Comparison of ENCODE assay signal across 8 cellular contexts in the genomic region with DNA sequence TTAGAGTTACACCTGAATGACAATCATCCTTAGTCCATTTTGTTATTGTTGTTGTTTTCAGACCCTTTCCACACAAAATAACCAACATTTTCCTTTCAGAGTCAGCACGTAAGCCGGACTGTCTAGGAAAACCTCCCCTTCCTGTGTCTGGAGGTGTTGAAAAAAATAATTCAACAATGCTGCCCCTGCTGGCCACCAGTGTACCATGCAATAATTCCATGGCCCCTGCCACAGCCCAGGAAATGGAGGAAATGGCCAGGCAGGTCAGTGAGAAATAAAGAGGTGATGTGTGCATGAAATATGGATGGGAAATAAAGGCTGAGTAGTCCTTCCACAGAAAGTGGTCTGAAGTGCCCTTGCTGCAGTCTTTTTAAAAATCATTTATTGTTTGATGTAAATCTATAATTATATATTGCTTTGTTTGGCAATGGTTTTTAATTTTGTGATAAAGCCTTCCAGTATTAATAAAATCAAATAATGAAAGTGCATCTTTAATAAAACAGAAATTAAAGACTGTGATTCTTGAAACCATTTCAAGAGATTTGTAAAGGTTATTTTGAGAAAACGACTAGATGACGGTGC.
DNase-seq lines count a peak whose midpoint lies in the region; TF ChIP-seq lines count a peak whose summit lies in the region.

No MANE protein-coding gene starts in this region.

- no peak for TF ChIP-seq POLR2A in uterus (IDR thresholded peaks at IDR 0.05)

- dilution Hi-C loops in mammary epithelial cell (cut with HindIII; ENCODE audit: low sequenced_read_pairs): no loop called here

- CTCF ChIA-PET in mammary epithelial cell (lab: Charles Lee; ENCODE audit: low non-redundant PET): no interaction called here

- no peaks in the 10 kb centered on the region for H3K79me2 ChIP-seq in mammary epithelial cell (ENCODE audit: insufficient read depth, low read length)

- no peak overlapping the region for H3K4me3 ChIP-seq in HL-60 (replicated peaks; ENCODE audit: insufficient read depth, low read length)
- H3K4me3 ChIP-seq in mammary epithelial cell (replicated peaks in 1 of 3; ENCODE audit: insufficient read depth in 1 of 3, low read depth in 2 of 3, low read length in 3 of 3): no peak overlapping the region
- H3K4me3 ChIP-seq in retinal pigment epithelial cell (ENCODE audit: low read length): no peak overlapping the region
- no peak overlapping the region for H3K4me3 ChIP-seq in uterus

- H3K27ac ChIP-seq in HL-60 (replicated peaks) (no peak overlapping the region), mammary epithelial cell (ENCODE audit: insufficient read depth, low read depth, low read length) (no peak overlapping the region), uterus (no peak overlapping the region)

- H2AFZ ChIP-seq in mammary epithelial cell (ENCODE audit: low read depth, low read length): no peak overlapping the region

- no TSS peak for BruUV-seq in mammary epithelial cell (replicated peaks; lab: Mats Ljungman, UMichigan)

- TF ChIP-seq CTCF in GM13976 (IDR thresholded peaks at IDR 0.05; ENCODE audit: borderline replicate concordance, control extremely low read depth, extremely low read depth, insufficient read depth, missing control alignments) (no peak), HL-60 (IDR thresholded peaks at IDR 0.05; ENCODE audit: insufficient read depth, low read length) (peak; percentile 41), mammary epithelial cell (conservative IDR thresholded peaks at IDR 0.05 in 1 of 2, IDR thresholded peaks at IDR 0.05 in 1 of 2; ENCODE audit: extremely low read depth in 1 of 2, insufficient read depth in 1 of 2, low read depth in 1 of 2, low read length in 2 of 2) (peak; percentile 48 to 61), retinal pigment epithelial cell (conservative IDR thresholded peaks at IDR 0.05; ENCODE audit: low read depth, low read length) (peak; percentile 53), uterus (IDR thresholded peaks at IDR 0.05) (peak in 2 of 4 experiments; percentile 21 to 37)

- intact Hi-C loops in mammary epithelial cell (cut with micrococcal nuclease) (loop anchor here (1.0 to 5.0 kb wide), 2 partner anchors 119 to 408 kb away; no protein-coding TSS in a partner anchor), uterus (cut with DNase I; ENCODE audit: low total_unique reads) (no loop called here)

- H3K36me3 ChIP-seq in mammary epithelial cell (ENCODE audit: insufficient read depth, low read length) (no peaks in the 10 kb centered on the region), uterus (no peaks in the 10 kb centered on the region)

- WGBS in mammary epithelial cell (ENCODE audit: low coverage, missing lambda C conversion rate): 97% methylated on average over 4 of the region's 4 CpGs

- H3K27me3 ChIP-seq in HL-60 (ENCODE audit: insufficient read depth, poor library complexity, severe bottlenecking): no peaks in the 10 kb centered on the region
- H3K27me3 ChIP-seq in mammary epithelial cell (ENCODE audit: insufficient read depth, low read length): no peaks in the 10 kb centered on the region
- H3K27me3 ChIP-seq in uterus: no peaks in the 10 kb centered on the region

- H3K9me3 ChIP-seq in mammary epithelial cell (replicated peaks; ENCODE audit: insufficient read depth, low read length): no peaks in the 10 kb centered on the region
- no peaks in the 10 kb centered on the region for H3K9me3 ChIP-seq in uterus

- in situ Hi-C loops in GM13976 (cut with MboI; ENCODE audit: low sequenced_read_pairs, unreplicated experiment): no loop called here
- in situ Hi-C loops in mammary epithelial cell (cut with MboI; ENCODE audit: low sequenced_read_pairs in 2 of 2): no loop called here

- no peaks in the 10 kb centered on the region for H4K20me1 ChIP-seq in mammary epithelial cell (ENCODE audit: insufficient read depth, low read length)

- H3K4me1 ChIP-seq in mammary epithelial cell (ENCODE audit: insufficient read depth, low read length): peaks cover 34% of the 10 kb centered on the region
- no peaks in the 10 kb centered on the region for H3K4me1 ChIP-seq in uterus

- no peak overlapping the region for H3K4me2 ChIP-seq in mammary epithelial cell (ENCODE audit: insufficient read depth, low read depth, low read length)

- DNase-seq in A172 (ENCODE audit: low spot score): peak; percentile 61
- peak; percentile 2 for DNase-seq in GM13976 (ENCODE audit: low spot score)
- DNase-seq in HL-60 (ENCODE audit: low read depth in 1 of 2, low spot score in 1 of 2): peak in 1 of 2 experiments; percentile 15
- DNase-seq in mammary epithelial cell: no peak
- DNase-seq in retinal pigment epithelial cell (ENCODE audit: low read depth): no peak
- no peak for DNase-seq in NCI-H524 treated with DMSO at 0.1 percent for 48 hours (lab: John Stamatoyannopoulos, UW)
- DNase-seq in uterus: no peak
- DNase-seq in central memory CD4-positive, alpha-beta T cell: no peak

- no peak overlapping the region for H3K9ac ChIP-seq in mammary epithelial cell (ENCODE audit: insufficient read depth, low read length)

Comparison
In these comparisons a context has a peak if more than half of its experiments do, and no peak if none do; other contexts are left out.
1. DNase-seq: peak in A172 (single experiment) and GM13976 (single experiment); none in mammary epithelial cell (single experiment), retinal pigment epithelial cell (single experiment), NCI-H524 treated with DMSO at 0.1 percent for 48 hours (single experiment), uterus (0 of 2) and central memory CD4-positive, alpha-beta T cell (single experiment).